8 cellular contexts compared by ENCODE assay signal in the genomic region with DNA sequence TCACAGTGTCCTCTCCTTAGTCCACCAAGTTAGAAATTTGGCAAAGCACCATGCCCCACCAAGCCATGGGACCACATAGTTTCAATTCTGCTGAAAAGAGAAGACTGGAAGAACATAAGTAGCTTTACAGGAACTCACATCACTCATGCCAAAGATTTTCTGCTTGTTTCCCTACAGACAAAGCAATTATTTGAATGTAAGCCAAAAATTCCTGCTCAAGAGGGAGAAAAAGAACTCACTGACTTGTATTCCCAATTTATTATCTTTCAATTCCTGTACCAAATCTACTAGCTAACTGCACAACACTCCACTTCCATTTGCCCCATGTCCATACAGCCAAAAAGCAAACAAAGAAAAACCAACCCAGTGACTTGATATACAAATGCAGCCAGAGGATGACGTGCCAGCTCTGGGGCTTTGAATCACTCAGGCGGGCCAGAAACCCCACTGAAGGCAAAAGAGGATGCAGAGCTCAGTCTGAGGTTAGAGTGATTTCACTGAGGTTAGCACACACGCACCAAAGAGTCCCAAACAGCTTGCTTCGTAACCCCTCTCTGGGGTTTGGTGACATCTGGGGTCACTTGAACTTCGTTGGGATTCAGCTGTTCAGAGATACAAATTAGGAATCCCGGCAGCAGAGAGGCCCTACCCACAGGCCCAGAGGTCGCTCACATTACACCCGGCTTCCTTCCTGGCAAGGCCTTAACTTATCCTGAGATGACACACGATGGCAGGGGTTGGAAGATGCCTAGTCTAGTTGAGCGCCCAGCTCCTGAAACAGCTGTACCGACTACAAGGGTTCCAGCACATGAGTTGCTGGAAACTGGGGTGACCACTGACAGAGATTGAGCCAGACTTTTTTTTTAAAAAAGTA. TPM values are rescaled to one million over a fixed set of nuclear protein-coding genes. Genes with fewer than 3 reads are reported as not detected.
DNase-seq lines count a peak whose midpoint lies in the region; ATAC-seq and TF ChIP-seq lines count a peak whose summit lies in the region.

No MANE protein-coding gene starts in this region.

- peak overlapping the region; percentile 93 for H3K27ac ChIP-seq in CD4-positive, CD25-positive, alpha-beta regulatory T cell (ENCODE audit: insufficient read depth, low read length, poor library complexity, severe bottlenecking)
- H3K27ac ChIP-seq in colonic mucosa = peak overlapping the region; percentile 69

- no peaks in the 10 kb centered on the region for H3K27me3 ChIP-seq in CD4-positive, CD25-positive, alpha-beta regulatory T cell (ENCODE audit: control insufficient read depth, insufficient read depth, low read length)
- peaks cover 3% of the 10 kb centered on the region for H3K27me3 ChIP-seq in colonic mucosa

- H3K4me1 Mint-ChIP-seq in CD4-positive, CD25-positive, alpha-beta regulatory T cell = peaks cover 36 to 87% (median 69%) of the 10 kb centered on the region in 4 donors

- H3K4me3 ChIP-seq in CD4-positive, CD25-positive, alpha-beta regulatory T cell (ENCODE audit: low read depth, low read length) = peak overlapping the region; percentile 89
- peak overlapping the region; percentile 52 for H3K4me3 ChIP-seq in colonic mucosa
- no peak overlapping the region for H3K4me3 ChIP-seq in mucosa of descending colon

- DNase-seq in CD4-positive, CD25-positive, alpha-beta regulatory T cell = peak; percentile 60 to 88 (median 83)
- DNase-seq in colonic mucosa (peak; percentile 47), mucosa of descending colon (peak; percentile 55 to 77 (median 64)), COLO668 (lab: John Stamatoyannopoulos, UW; ENCODE audit: unreplicated experiment) (no peak)
- peak; percentile 84 for DNase-seq in stimulated activated CD8-positive, alpha-beta memory T cell treated with anti-CD3 and anti-CD28 coated beads, Interleukin-4, amount 100 ng/mL, for 48 hours

- H3K4me1 ChIP-seq in CD4-positive, CD25-positive, alpha-beta regulatory T cell (ENCODE audit: control insufficient read depth, insufficient read depth, low read length, poor library complexity, severe bottlenecking) = peaks cover 83% of the 10 kb centered on the region
- H3K4me1 ChIP-seq in colonic mucosa = no peaks in the 10 kb centered on the region
- H3K4me1 ChIP-seq in mucosa of descending colon (ENCODE audit: low read depth) = peaks cover 4% of the 10 kb centered on the region

- peak overlapping the region in 1 of 2 donors; percentile 49 for H3K9ac ChIP-seq in colonic mucosa (ENCODE audit: low read depth in 2 of 2, low read length in 2 of 2)

- no peaks in the 10 kb centered on the region for H3K36me3 ChIP-seq in CD4-positive, CD25-positive, alpha-beta regulatory T cell (ENCODE audit: control insufficient read depth, insufficient read depth, low read length)
- H3K36me3 ChIP-seq in colonic mucosa (no peaks in the 10 kb centered on the region), mucosa of descending colon (ENCODE audit: low read depth) (no peaks in the 10 kb centered on the region)

- no peaks in the 10 kb centered on the region for H3K27me3 Mint-ChIP-seq in CD4-positive, CD25-positive, alpha-beta regulatory T cell

- H3K9me3 Mint-ChIP-seq in CD4-positive, CD25-positive, alpha-beta regulatory T cell = no peaks in the 10 kb centered on the region

- peak; percentile 70 to 72 for ATAC-seq in CD4-positive, CD25-positive, alpha-beta regulatory T cell (ENCODE audit: low read depth in 2 of 2)
- ATAC-seq in GM19438 (IDR thresholded peaks at IDR 0.05; ENCODE audit: low read depth, unreplicated experiment) = peak; percentile 41
- ATAC-seq in HG03520 (IDR thresholded peaks at IDR 0.05; ENCODE audit: unreplicated experiment) = peak; percentile 45
- peak; percentile 81 to 83 for ATAC-seq in activated CD4-positive, CD25-positive, alpha-beta regulatory T cell treated with anti-CD3 and anti-CD28 coated beads, Interleukin-2, amount 50 U/mL, for 24 hours
- ATAC-seq in mucosa of descending colon = peak; percentile 71

- peaks cover 4% of the 10 kb centered on the region for H3K36me3 Mint-ChIP-seq in CD4-positive, CD25-positive, alpha-beta regulatory T cell

- TF ChIP-seq CTCF in colonic mucosa (IDR thresholded peaks at IDR 0.05) (no peak), mucosa of descending colon (IDR thresholded peaks at IDR 0.05) (no peak)

- no peaks in the 10 kb centered on the region for H3K9me3 ChIP-seq in CD4-positive, CD25-positive, alpha-beta regulatory T cell (ENCODE audit: control insufficient read depth in 2 of 2, low read length in 2 of 2)
- H3K9me3 ChIP-seq in colonic mucosa = no peaks in the 10 kb centered on the region
- H3K9me3 ChIP-seq in mucosa of descending colon = no peaks in the 10 kb centered on the region

- H3K27ac Mint-ChIP-seq in CD4-positive, CD25-positive, alpha-beta regulatory T cell = peak overlapping the region; percentile 97 to 98 (median 98)

- intact Hi-C loops in colonic mucosa (cut with DNase I) (no loop called here), mucosa of descending colon (cut with DNase I, micrococcal nuclease) (no loop called here)

- H3K4me3 Mint-ChIP-seq in CD4-positive, CD25-positive, alpha-beta regulatory T cell = peak overlapping the region; percentile 92 to 97 (median 94)

RNA-seq across cellular contexts. Expression of gene RFTN1, which starts 1.7 kb away (rescaled TPM):
- total RNA-seq in CD4-positive, CD25-positive, alpha-beta regulatory T cell = 110 TPM
- 100 to 1,000 TPM in 2 of 4 donors, 10 to 100 TPM in 2; 87.1 to 111 (median 97.5) TPM for polyA plus RNA-seq in CD4-positive, CD25-positive, alpha-beta regulatory T cell
- total RNA-seq in colonic mucosa (10 to 100 TPM in 1 of 2 donors, 1 to 10 TPM in 1; 4.0 to 10.2 TPM), mucosa of descending colon (10 to 100 TPM in 1 of 3 donors, 1 to 10 TPM in 2; 6.9 to 12.6 (median 9.7) TPM)
